8 cellular contexts compared by ENCODE assay signal in genomic region chr1:54542120-54542961, GRCh38. TPM values are rescaled to one million over a fixed set of nuclear protein-coding genes. Genes with fewer than 3 reads are reported as not detected.
DNase-seq lines count a peak whose midpoint lies in the region; ATAC-seq and TF ChIP-seq lines count a peak whose summit lies in the region.

No MANE protein-coding gene starts in this region.

- intact Hi-C loops in dorsolateral prefrontal cortex (cut with DNase I) (loop anchor here in 1 of 2 donors (10.0 kb wide), 1 partner anchor 172 kb away; the partner anchor contains the start of gene TTC4), lower lobe of right lung (cut with DNase I) (no loop called here)

- TF ChIP-seq CTCF in dorsolateral prefrontal cortex (IDR thresholded peaks at IDR 0.05 in 54 of 56, conservative IDR thresholded peaks at IDR 0.05 in 2 of 56; ENCODE audit: low read depth in 1 of 56, partially characterized antibody in 56 of 56) = peak in 36 of 56 donors; percentile 11 to 55 (median 28)
- no peak for TF ChIP-seq CTCF in lower lobe of right lung (IDR thresholded peaks at IDR 0.05)

- DNase-seq in NCI-H345 treated with DMSO at 0.1 percent for 48 hours (lab: John Stamatoyannopoulos, UW; ENCODE audit: unreplicated experiment) = peak; percentile 42
- peak; percentile 43 for DNase-seq in activated CD4-positive, alpha-beta T cell treated with anti-CD3 and anti-CD28 coated beads, Interleukin-2, amount 50 U/mL, for 1 hour
- peak in 8 of 10 donors; percentile 41 to 76 (median 56) for DNase-seq in dorsolateral prefrontal cortex
- peak; percentile 74 for DNase-seq in lower lobe of right lung
- peak; percentile 4 to 39 (median 16) for DNase-seq in stimulated activated CD4-positive, alpha-beta T cell treated with anti-CD3 and anti-CD28 coated beads, TNF-alpha, amount 100 ng/mL, for 1 hour (ENCODE audit: low read depth in 3 of 3, low spot score in 1 of 3)

- H3K4me3 ChIP-seq in dorsolateral prefrontal cortex (peak overlapping the region; percentile 26 to 74 (median 57)), lower lobe of right lung (peak overlapping the region; percentile 62)

- H3K4me1 ChIP-seq in lower lobe of right lung = peaks cover 26% of the 10 kb centered on the region

- no peaks in the 10 kb centered on the region for H3K36me3 ChIP-seq in lower lobe of right lung

- peak; percentile 60 for ATAC-seq in GM18505 (IDR thresholded peaks at IDR 0.05; ENCODE audit: unreplicated experiment)
- ATAC-seq in HG03064 (IDR thresholded peaks at IDR 0.05; ENCODE audit: low read depth, unreplicated experiment) = peak; percentile 62
- peak; percentile 89 to 91 for ATAC-seq in lower lobe of right lung
- no peak for ATAC-seq in GM21367 (IDR thresholded peaks at IDR 0.05; ENCODE audit: unreplicated experiment)

- H3K27me3 ChIP-seq in dorsolateral prefrontal cortex (no peaks in the 10 kb centered on the region), lower lobe of right lung (ENCODE audit: low read depth) (no peaks in the 10 kb centered on the region)

- H3K9me3 ChIP-seq in lower lobe of right lung = no peaks in the 10 kb centered on the region

- H3K27ac ChIP-seq in dorsolateral prefrontal cortex = peak overlapping the region in 56 of 59 donors; percentile 6 to 92 (median 74)
- peak overlapping the region; percentile 57 for H3K27ac ChIP-seq in lower lobe of right lung

- TF ChIP-seq POLR2A in GM18505 (IDR thresholded peaks at IDR 0.05; ENCODE audit: borderline replicate concordance, extremely low read depth, insufficient read depth, insufficient read length) = no peak

RNA-seq across cellular contexts. Expression of gene ACOT11, which starts 5.7 kb away (rescaled TPM):
- total RNA-seq in dorsolateral prefrontal cortex = 10 to 100 TPM; 13.3 to 66.0 (median 31.4) TPM
- total RNA-seq in lower lobe of right lung = 5.0 TPM

Comparison
In these comparisons a context has a peak if more than half of its experiments do, and no peak if none do; other contexts are left out.
1. DNase-seq: peak in every context shown above with its lines; median percentile 74 in lower lobe of right lung; 56 in dorsolateral prefrontal cortex; 43 in activated CD4-positive, alpha-beta T cell treated with anti-CD3 and anti-CD28 coated beads, Interleukin-2, amount 50 U/mL, for 1 hour; 42 in NCI-H345 treated with DMSO at 0.1 percent for 48 hours; 16 in stimulated activated CD4-positive, alpha-beta T cell treated with anti-CD3 and anti-CD28 coated beads, TNF-alpha, amount 100 ng/mL, for 1 hour.